ENCODE assay signal across 8 cellular contexts in the genomic region with DNA sequence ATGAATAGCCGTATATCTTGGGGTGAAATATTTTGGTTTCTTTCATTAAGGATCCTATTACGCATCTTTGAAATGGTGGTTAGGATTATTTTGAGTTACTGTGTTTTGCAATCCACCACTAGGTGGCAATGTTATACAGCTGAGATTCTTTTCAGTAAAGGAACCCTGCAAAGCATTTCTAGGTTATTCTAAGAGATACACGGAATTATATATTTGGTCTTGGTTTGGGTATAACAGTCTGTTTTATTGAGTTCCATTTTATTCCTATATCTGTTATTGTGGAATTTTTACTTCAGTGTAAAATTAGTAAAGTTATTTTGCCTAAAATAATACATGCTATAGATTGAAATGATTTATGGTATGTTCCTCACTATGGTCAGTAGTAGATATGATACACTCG.
DNase-seq lines count a peak whose midpoint lies in the region; ATAC-seq lines count a peak whose summit lies in the region.

No MANE protein-coding gene starts in this region.

- ATAC-seq in GM21367 (IDR thresholded peaks at IDR 0.05; ENCODE audit: unreplicated experiment): peak; percentile 77
- ATAC-seq in HG03045 (IDR thresholded peaks at IDR 0.05; ENCODE audit: unreplicated experiment): no peak

- DNase-seq in DMS 273 (lab: John Stamatoyannopoulos, UW; ENCODE audit: unreplicated experiment) (peak; percentile 76), DMS 273 treated with DMSO at 0.1 percent for 48 hours (lab: John Stamatoyannopoulos, UW) (no peak), HT1080 (ENCODE audit: low read depth) (peak; percentile 40), OCI-M1 (lab: John Stamatoyannopoulos, UW) (peak; percentile 74), dermis blood vessel endothelial cell (peak; percentile 75), middle frontal gyrus (ENCODE audit: extremely low spot score, low spot score) (peak; percentile 37)
